30 cellular contexts compared by ENCODE assay signal in genomic region chr1:233625510-233625981, GRCh38. TPM values are rescaled to one million over a fixed set of nuclear protein-coding genes. Genes with fewer than 3 reads are reported as not detected.
"Had no signal": no experiment of that assay in that cellular context is flagged by ENCODE, and none has a peak within 500 bp of the region (broad histone marks: within the 10 kb centered on the region; RNA-seq: fewer than 3 reads in every experiment).

No MANE protein-coding gene starts in this region.

- H3K4me1 Mint-ChIP-seq: immature natural killer cell; mesothelial cell of epicardium; naive thymus-derived CD8-positive, alpha-beta T cell; neural crest cell had no signal

- H3K9me3 ChIP-seq: right atrium auricular region, testis, uterus had no signal

- H3K9me3 Mint-ChIP-seq: activated T-cell treated with anti-CD3 and anti-CD28 coated beads, Interleukin-2, amount 50 U/mL, for 72 hours; mesothelial cell of epicardium; naive thymus-derived CD8-positive, alpha-beta T cell; neural crest cell; T-helper 2 cell treated with Interferon-gamma antibody and Interleukin-4, amounts not matched to agents 5 μg/mL and 100 μg/mL, for 36 hours had no signal

- H3K4me3 Mint-ChIP-seq: activated naive CD8-positive, alpha-beta T cell; immature natural killer cell; mesothelial cell of epicardium; naive thymus-derived CD8-positive, alpha-beta T cell; neural crest cell; T-helper 2 cell treated with Interferon-gamma antibody and Interleukin-4, amounts not matched to agents 5 μg/mL and 100 μg/mL, for 36 hours had no signal

- H2AFZ ChIP-seq: parathyroid adenoma had no signal

- DNase-seq: activated CD4-positive, alpha-beta T cell treated with anti-CD3 and anti-CD28 coated beads for 4 hours; activated CD4-positive, alpha-beta T cell treated with anti-CD3 and anti-CD28 coated beads, Interleukin-2, amount 50 U/mL, for 4 hours; activated naive CD4-positive, alpha-beta T cell; activated T-cell treated with anti-CD3 and anti-CD28 coated beads for 4 hours; activated T-cell treated with anti-CD3 and anti-CD28 coated beads, Interleukin-2, amount 50 U/mL, for 72 hours; anterior cingulate cortex; cerebellar nuclear complex; dorsolateral prefrontal cortex; effector memory CD4-positive, alpha-beta T cell; erythroblast; hypothalamus; immature natural killer cell; kidney; naive thymus-derived CD8-positive, alpha-beta T cell; occipital lobe; stimulated activated CD4-positive, alpha-beta T cell treated with anti-CD3 and anti-CD28 coated beads, Interleukin-15, amount 100 ng/mL, for 24 hours; stimulated activated CD4-positive, alpha-beta T cell treated with anti-CD3 and anti-CD28 coated beads, Interleukin-2, amount 100 ng/mL, for 24 hours; stimulated activated naive CD4-positive, alpha-beta T cell treated with Interleukin-2 at 50 U/mL for 16 hours; T-helper 1 cell; testis; trophoblast cell; uterus had no signal

- H3K27ac Mint-ChIP-seq: activated naive CD8-positive, alpha-beta T cell; activated T-cell treated with anti-CD3 and anti-CD28 coated beads, Interleukin-2, amount 50 U/mL, for 72 hours; immature natural killer cell; mesothelial cell of epicardium; naive thymus-derived CD8-positive, alpha-beta T cell; T-helper 2 cell treated with Interferon-gamma antibody and Interleukin-4, amounts not matched to agents 5 μg/mL and 100 μg/mL, for 36 hours had no signal

- H3K27me3 ChIP-seq: dorsolateral prefrontal cortex, right atrium auricular region, testis, uterus had no signal

- H3K4me3 ChIP-seq: coronary artery, dorsolateral prefrontal cortex, right atrium auricular region, testis, uterus had no signal

- H3K27ac ChIP-seq: coronary artery, parathyroid adenoma, testis, uterus, VCaP had no signal

- H3K36me3 ChIP-seq: uterus had no signal

- H3K79me2 ChIP-seq: parathyroid adenoma had no signal

- ATAC-seq: activated T-cell treated with anti-CD3 and anti-CD28 coated beads, Interleukin-2, amount 50 U/mL, for 72 hours; naive thymus-derived CD8-positive, alpha-beta T cell had no signal

- H3K4me1 ChIP-seq: parathyroid adenoma, right atrium auricular region, testis, uterus had no signal

- H3K36me3 Mint-ChIP-seq: activated naive CD8-positive, alpha-beta T cell; immature natural killer cell; naive thymus-derived CD8-positive, alpha-beta T cell had no signal

- H3K9ac ChIP-seq: parathyroid adenoma had no signal

RNA-seq across cellular contexts. Expression of gene KCNK1, which starts 11.6 kb away (rescaled TPM):
- total RNA-seq: naive thymus-derived CD8-positive, alpha-beta T cell had no signal
